In genomic region chr21:15414057-15414456, GRCh38 we compare ENCODE assay signal across 23 cellular contexts.
DNase-seq lines count a peak whose midpoint lies in the region; ATAC-seq, FAIRE-seq and TF ChIP-seq lines count a peak whose summit lies in the region.
"Had no signal": no experiment of that assay in that cellular context is flagged by ENCODE, and none has a peak within 500 bp of the region (broad histone marks: within the 10 kb centered on the region; RNA-seq: fewer than 3 reads in every experiment).

No MANE protein-coding gene starts in this region.

- H3K9ac ChIP-seq in BLaER1, result no peak overlapping the region
- H3K9ac ChIP-seq: parathyroid adenoma had no signal

- H3K9me3 ChIP-seq in BLaER1, result peaks cover 57% of the 10 kb centered on the region
- H3K9me3 ChIP-seq: heart left ventricle, MG63, SJSA1 had no signal

- no peak for TF ChIP-seq POLR2A in GM12892 (IDR thresholded peaks at IDR 0.05; ENCODE audit: low read depth, low read length)

- peaks cover 5% of the 10 kb centered on the region for H3K9me3 Mint-ChIP-seq in activated T-helper 17 cell treated with anti-CD3 and anti-CD28 coated beads, Interleukin-2, amount 50 U/mL, for 72 hours

- ATAC-seq in GM18511 (IDR thresholded peaks at IDR 0.05; ENCODE audit: unreplicated experiment), result peak; percentile 59
- ATAC-seq in HG03378 (IDR thresholded peaks at IDR 0.05; ENCODE audit: unreplicated experiment), result peak; percentile 49
- peak; percentile 80 for ATAC-seq in activated T-helper 17 cell treated with anti-CD3 and anti-CD28 coated beads, Interleukin-2, amount 50 U/mL, for 72 hours (replicated peaks)
- no peak for ATAC-seq in HG03280 (IDR thresholded peaks at IDR 0.05; ENCODE audit: unreplicated experiment)
- ATAC-seq in HG02798 (IDR thresholded peaks at IDR 0.05; ENCODE audit: poor library complexity, unreplicated experiment), result no peak
- ATAC-seq: effector memory CD8-positive, alpha-beta T cell; heart left ventricle; naive thymus-derived CD8-positive, alpha-beta T cell; PC-3 had no signal

- FAIRE-seq in GM12892 (lab: Jason Lieb, UNC), result no peak

- H3K4me2 ChIP-seq in BLaER1, result peak overlapping the region; percentile 19; the same call in 1 of the 2 replicates

- H3K36me3 ChIP-seq in BLaER1, result peaks cover 22% of the 10 kb centered on the region; the same call in 1 of the 2 replicates
- H3K36me3 ChIP-seq: heart left ventricle, MG63, SJSA1 had no signal

- peaks cover 4% of the 10 kb centered on the region for H3K4me1 Mint-ChIP-seq in activated T-helper 17 cell treated with anti-CD3 and anti-CD28 coated beads, Interleukin-2, amount 50 U/mL, for 72 hours
- H3K4me1 Mint-ChIP-seq: activated B cell treated with CpG ODN at 0.5 μM for 24 hours; memory B cell; naive thymus-derived CD8-positive, alpha-beta T cell had no signal

- peaks cover 67% of the 10 kb centered on the region for H3K4me1 ChIP-seq in BLaER1
- H3K4me1 ChIP-seq: parathyroid adenoma, SJSA1 had no signal

- no peak for DNase-seq in GM12892 (ENCODE audit: insufficient read length)
- DNase-seq in hypothalamus (lab: John Stamatoyannopoulos, UW), result no peak
- DNase-seq: activated B cell treated with CpG ODN at 0.5 μM for 24 hours; cerebellar nuclear complex; COR-L47; effector memory CD8-positive, alpha-beta T cell; heart left ventricle; IMR-90; MG63; naive thymus-derived CD8-positive, alpha-beta T cell; NCI-H1930; NCI-H510A; PC-3; stimulated activated CD4-positive, alpha-beta T cell treated with anti-CD3 and anti-CD28 coated beads, Interleukin-2, amount 100 ng/mL, for 24 hours had no signal

- H3K27ac ChIP-seq in BLaER1, result peak overlapping the region; percentile 29; the same call in 1 of the 2 replicates
- H3K27ac ChIP-seq: heart left ventricle, parathyroid adenoma, SJSA1 had no signal

- no peak overlapping the region for H3K27ac Mint-ChIP-seq in activated T-helper 17 cell treated with anti-CD3 and anti-CD28 coated beads, Interleukin-2, amount 50 U/mL, for 72 hours
- H3K27ac Mint-ChIP-seq: activated B cell treated with CpG ODN at 0.5 μM for 24 hours; effector memory CD8-positive, alpha-beta T cell; memory B cell; naive thymus-derived CD8-positive, alpha-beta T cell had no signal

- peak overlapping the region; percentile 16; the same call in 1 of the 2 replicates for H3K4me3 ChIP-seq in BLaER1
- H3K4me3 ChIP-seq: heart left ventricle, MG63, SJSA1 had no signal

- no peaks in the 10 kb centered on the region for H3K27me3 Mint-ChIP-seq in activated T-helper 17 cell treated with anti-CD3 and anti-CD28 coated beads, Interleukin-2, amount 50 U/mL, for 72 hours
- H3K27me3 Mint-ChIP-seq: effector memory CD8-positive, alpha-beta T cell; memory B cell; naive thymus-derived CD8-positive, alpha-beta T cell had no signal

- no peaks in the 10 kb centered on the region for H3K36me3 Mint-ChIP-seq in activated T-helper 17 cell treated with anti-CD3 and anti-CD28 coated beads, Interleukin-2, amount 50 U/mL, for 72 hours (ENCODE audit: low read depth)

- H3K27me3 ChIP-seq in BLaER1, result no peaks in the 10 kb centered on the region
- H3K27me3 ChIP-seq: heart left ventricle, MG63, SJSA1 had no signal

- no peaks in the 10 kb centered on the region for H4K20me1 ChIP-seq in BLaER1

- no peak overlapping the region for H3K4me3 Mint-ChIP-seq in activated T-helper 17 cell treated with anti-CD3 and anti-CD28 coated beads, Interleukin-2, amount 50 U/mL, for 72 hours
- H3K4me3 Mint-ChIP-seq: activated B cell treated with CpG ODN at 0.5 μM for 24 hours; effector memory CD8-positive, alpha-beta T cell; memory B cell; naive thymus-derived CD8-positive, alpha-beta T cell had no signal

Comparison
In these comparisons a context has a peak if more than half of its experiments do, and no peak if none do; other contexts are left out.
1. ATAC-seq: peak in GM18511 (single experiment), HG03378 (single experiment) and activated T-helper 17 cell treated with anti-CD3 and anti-CD28 coated beads, Interleukin-2, amount 50 U/mL, for 72 hours (single experiment); none in HG03280 (single experiment) and HG02798 (single experiment).